Comparison of ENCODE assay signal across 8 cellular contexts in genomic region chr6:36984581-36985383, GRCh38. TPM values are rescaled to one million over a fixed set of nuclear protein-coding genes. Genes with fewer than 3 reads are reported as not detected.
DNase-seq lines count a peak whose midpoint lies in the region; ATAC-seq, FAIRE-seq and TF ChIP-seq lines count a peak whose summit lies in the region.

No MANE protein-coding gene starts in this region.

- H2AFZ ChIP-seq in GM12878 (ENCODE audit: control insufficient read depth, low read depth, low read length), result no peak overlapping the region

- no peak overlapping the region for H3K27ac Mint-ChIP-seq in immature natural killer cell

- H3K36me3 Mint-ChIP-seq in immature natural killer cell, result no peaks in the 10 kb centered on the region

- TF ChIP-seq RAD21 in GM12878 (IDR thresholded peaks at IDR 0.05; ENCODE audit: insufficient read depth, low read depth, low read length), result no peak

- peak; percentile 32 for ATAC-seq in GM12878
- ATAC-seq in HG02642 (IDR thresholded peaks at IDR 0.05; ENCODE audit: poor library complexity, unreplicated experiment), result no peak
- ATAC-seq in GM21526 (IDR thresholded peaks at IDR 0.05; ENCODE audit: low FRiP score, unreplicated experiment), result no peak

- no TSS peak for BruUV-seq in GM12878 (replicated peaks; lab: Mats Ljungman, UMichigan)

- DNase-seq in SIG-M5 treated with dmso at 0.1 percent for 504 hours (lab: John Stamatoyannopoulos, UW; ENCODE audit: unreplicated experiment), result peak; percentile 47
- DNase-seq in SIG-M5 (lab: John Stamatoyannopoulos, UW), result no peak
- DNase-seq in SK-N-MC (ENCODE audit: low read depth, low spot score), result no peak
- no peak for DNase-seq in GM12878 (ENCODE audit: low read depth, low spot score)
- DNase-seq in immature natural killer cell, result peak; percentile 31 to 43 (median 35)
- peak; percentile 64 to 71 for DNase-seq in stimulated activated CD4-positive, alpha-beta T cell treated with anti-CD3 and anti-CD28 coated beads, Interleukin-2, amount 100 ng/mL, for 24 hours

- no peak for TF ChIP-seq CTCF in GM12878 (IDR thresholded peaks at IDR 0.05 in 2 of 3, conservative IDR thresholded peaks at IDR 0.05 in 1 of 3; ENCODE audit: control insufficient read depth in 2 of 3, extremely low read depth in 1 of 3, insufficient read depth in 1 of 3, low read depth in 3 of 3, low read length in 3 of 3)

- H3K4me1 ChIP-seq in GM12878 (ENCODE audit: control insufficient read depth, insufficient read depth, low read length), result peaks cover 9% of the 10 kb centered on the region

- no peaks in the 10 kb centered on the region for H3K9me3 ChIP-seq in SK-N-MC (ENCODE audit: low read depth, low read length)
- no peaks in the 10 kb centered on the region for H3K9me3 ChIP-seq in GM12878 (replicated peaks; ENCODE audit: control insufficient read depth, insufficient read depth, low read length)

- H3K9ac ChIP-seq in SK-N-MC (ENCODE audit: insufficient read length) (peak overlapping the region; percentile 90), GM12878 (ENCODE audit: control insufficient read depth, insufficient read depth, low read length) (peak overlapping the region; percentile 94)

- H3K9me3 Mint-ChIP-seq in immature natural killer cell, result peaks cover 0 to 2% (median 0%) of the 10 kb centered on the region in 6 donors

- peak; percentile 17; the same call in 1 of the 2 replicates for TF ChIP-seq POLR2A in GM12878 (IDR thresholded peaks at IDR 0.05; ENCODE audit: low read depth, low read length)

- H3K27me3 Mint-ChIP-seq in immature natural killer cell (ENCODE audit: low read depth in 3 of 3), result peaks cover 4 to 5% (median 4%) of the 10 kb centered on the region in 3 donors

- FAIRE-seq in GM12878 (lab: Jason Lieb, UNC), result peak; percentile 59

- TF ChIP-seq EP300 in GM12878 (IDR thresholded peaks at IDR 0.05; ENCODE audit: borderline replicate concordance in 1 of 2, control insufficient read depth in 1 of 2, low read depth in 2 of 2, low read length in 2 of 2), result 0 out of 4 replicates have a peak, but pooled peaks of 1 of the 2 experiments have one; percentile 23

- H3K4me3 Mint-ChIP-seq in immature natural killer cell, result no peak overlapping the region

- peaks cover 63% of the 10 kb centered on the region for H3K79me2 ChIP-seq in GM12878 (ENCODE audit: control insufficient read depth, insufficient read depth, low read length)

- H3K27ac ChIP-seq in SK-N-MC (no peak overlapping the region), GM12878 (ENCODE audit: control insufficient read depth, insufficient read depth) (peak overlapping the region; percentile 90)

- in situ Hi-C loops in GM12878 (cut with MboI), result no loop called here

- peak overlapping the region; percentile 90 for H3K4me3 ChIP-seq in SK-N-MC
- H3K4me3 ChIP-seq in GM12878, result peak overlapping the region; percentile 93

- peaks cover 13% of the 10 kb centered on the region for H4K20me1 ChIP-seq in GM12878 (ENCODE audit: control insufficient read depth, insufficient read depth)

- CTCF ChIA-PET in GM12878 (lab: Yijun Ruan, JAX), result interaction anchor here (1.0 to 1.2 kb wide), 5 partner anchors 22 to 187 kb away, joined by 3 to 9 read pairs (median 3); no protein-coding TSS in a partner anchor

- no peaks in the 10 kb centered on the region; a peak in 1 of 4 replicates for H3K27me3 ChIP-seq in GM12878 (replicated peaks in 1 of 2; ENCODE audit: control insufficient read depth in 2 of 2, insufficient read depth in 2 of 2, low read length in 1 of 2)

- intact Hi-C loops in GM12878 (cut with micrococcal nuclease; ENCODE audit: unreplicated experiment), result no loop called here

- RAD21 ChIA-PET in GM12878 (lab: Charles Lee; ENCODE audit: unreplicated experiment), result interaction anchor here (0.6 to 1.0 kb wide), 2 partner anchors 22 to 33 kb away, joined by 3 to 6 read pairs; no protein-coding TSS in a partner anchor

- POLR2A ChIA-PET in GM12878 (lab: Charles Lee), result interaction anchor here (1.0 to 4.9 kb wide), 5 partner anchors 10 to 109 kb away, joined by 3 to 74 read pairs (median 6); partner anchors contain the start of genes C6orf89 and FGD2

- peaks cover 4% of the 10 kb centered on the region; the same call in 1 of the 2 replicates for H3K36me3 ChIP-seq in SK-N-MC (ENCODE audit: insufficient read depth, low read length)
- H3K36me3 ChIP-seq in GM12878 (ENCODE audit: control insufficient read depth in 2 of 2, insufficient read depth in 2 of 2, low read length in 1 of 2), result peaks cover 2 to 8% of the 10 kb centered on the region in 2 experiments; a peak in 3 of 4 replicates

- H3K4me2 ChIP-seq in GM12878 (ENCODE audit: control insufficient read depth, insufficient read depth), result peak overlapping the region; percentile 85

- SMC1A ChIA-PET in GM12878 (lab: Charles Lee; ENCODE audit: uncharacterized antibody, unreplicated experiment), result interaction anchor here (0.8 to 5.0 kb wide), 7 partner anchors 17 to 224 kb away, joined by 3 to 32 read pairs (median 3); partner anchors contain the start of gene C6orf89

- H3K4me1 Mint-ChIP-seq in immature natural killer cell, result peaks cover 27 to 36% of the 10 kb centered on the region in 2 donors

- WGBS in GM12878 (ENCODE audit: insufficient coverage, insufficient replicate concordance, low lambda C conversion rate, missing lambda C conversion rate), result 11% methylated on average over 19 of the region's 19 CpGs

TF ChIP-seq in GM12878, 131 proteins besides CTCF, POLR2A, EP300 and RAD21 (continues in another document):
- TF ChIP-seq HDAC6 (IDR thresholded peaks at IDR 0.05; ENCODE audit: unreplicated experiment) (no peak), MEF2B (IDR thresholded peaks at IDR 0.05; ENCODE audit: partially characterized antibody, poor library complexity, severe bottlenecking) (peak; percentile 12), SRF (IDR thresholded peaks at IDR 0.05; ENCODE audit: low read depth in 2 of 2, low read length in 2 of 2) (0 out of 4 replicates have a peak, but pooled peaks of 1 of the 2 experiments have one; percentile 33), ZZZ3 (IDR thresholded peaks at IDR 0.05; ENCODE audit: control insufficient read depth, insufficient read length, low read depth) (no peak)

RNA-seq across cellular contexts. Expression of gene MTCH1, which starts 1.2 kb away (rescaled TPM):
- 205 and 215 TPM in 2 replicates for total RNA-seq in GM12878 (2013; cell fraction: nucleolus; rRNA removed)
- total RNA-seq in GM12878 (2014; rRNA removed), result 104 and 114 TPM in 2 replicates
- 64.5 and 65.2 TPM in 2 replicates for total RNA-seq in GM12878 (2014; rRNA removed; fragmentation: Illumina TruSeq; extraction: Trizol)
- total RNA-seq in GM12878 (2021), result 103 and 105 TPM in 2 replicates
- 54.0 TPM for polyA plus RNA-seq in GM12878 (2011; ENCODE audit: low read depth)
- 73.1 and 86.9 TPM in 2 replicates for polyA plus RNA-seq in GM12878 (2011; rRNA removed)
- 99.4 and 108 TPM in 2 replicates for polyA plus RNA-seq in GM12878 (2011; cell fraction: cytosol; rRNA removed)
- 265 TPM in 2 replicates for polyA plus RNA-seq in GM12878 (2011; cell fraction: nucleus; rRNA removed)
- polyA plus RNA-seq in GM12878 (2012), result 97.3 and 97.7 TPM in 2 replicates
- polyA plus RNA-seq in GM12878 (2014; fragmentation: Illumina TruSeq; extraction: Trizol), result 48.5 and 75.3 TPM in 2 replicates
- 10 to 100 TPM in 1 of 2 experiments, 1 to 10 TPM in 1; 7.2 to 17.3 TPM for polyA plus RNA-seq in GM12878 (2014; fragmentation: Nextera tagmentation; extraction: Ambion mirVana)
- 80.2 and 83.5 TPM in 2 replicates for polyA plus RNA-seq in GM12878 (2014; rRNA removed)
- 100 to 1,000 TPM; 108 to 128 TPM for polyA plus RNA-seq in GM12878 (2016; fragmentation: Nextera tagmentation; extraction: Ambion mirVana)
- 140 and 177 TPM in 2 replicates for polyA minus RNA-seq in GM12878 (2011; rRNA and poly(A)+ RNA removed)
- polyA minus RNA-seq in GM12878 (2011; cell fraction: cytosol; rRNA and poly(A)+ RNA removed), result 49.4 and 55.5 TPM in 2 replicates
- 129 and 149 TPM in 2 replicates for polyA minus RNA-seq in GM12878 (2011; cell fraction: nucleus; rRNA and poly(A)+ RNA removed)
- 100 to 1,000 TPM in 1 of 3 donors, 10 to 100 TPM in 2; 86.0 to 116 (median 94.7) TPM for polyA plus RNA-seq in immature natural killer cell

RNA-seq across cellular contexts. Expression of gene FGD2, which starts 20.7 kb away (rescaled TPM):
- total RNA-seq in GM12878 (2013; cell fraction: nucleolus; rRNA removed), result 239 and 253 TPM in 2 replicates
- total RNA-seq in GM12878 (2014; rRNA removed) (52.9 and 55.5 TPM in 2 replicates), GM12878 (2014; rRNA removed; fragmentation: Illumina TruSeq; extraction: Trizol) (35.4 and 36.0 TPM in 2 replicates), GM12878 (2021) (63.6 and 70.4 TPM in 2 replicates)
- 5.6 TPM for polyA plus RNA-seq in GM12878 (2011; ENCODE audit: low read depth)
- polyA plus RNA-seq in GM12878 (2011; rRNA removed) (21.7 and 36.4 TPM in 2 replicates), GM12878 (2014; fragmentation: Illumina TruSeq; extraction: Trizol) (21.8 and 30.3 TPM in 2 replicates), GM12878 (2014; fragmentation: Nextera tagmentation; extraction: Ambion mirVana) (10 to 100 TPM in 1 of 2 experiments, 1 to 10 TPM in 1; 5.2 to 11.3 TPM), GM12878 (2014; rRNA removed) (83.2 and 88.1 TPM in 2 replicates), GM12878 (2016; fragmentation: Nextera tagmentation; extraction: Ambion mirVana) (10 to 100 TPM; 23.1 to 25.3 TPM), immature natural killer cell (1 to 10 TPM in 2 of 3 donors, under 1 TPM in 1; 0.77 to 3.6 (median 1.9) TPM)
- 43.5 and 65.5 TPM in 2 replicates for polyA plus RNA-seq in GM12878 (2011; cell fraction: cytosol; rRNA removed)
- 214 and 250 TPM in 2 replicates for polyA plus RNA-seq in GM12878 (2011; cell fraction: nucleus; rRNA removed)
- polyA plus RNA-seq in GM12878 (2012), result 12.4 and 20.6 TPM in 2 replicates
- 59.2 and 96.7 TPM in 2 replicates for polyA minus RNA-seq in GM12878 (2011; rRNA and poly(A)+ RNA removed)
- polyA minus RNA-seq in GM12878 (2011; cell fraction: cytosol; rRNA and poly(A)+ RNA removed), result 22.3 and 22.6 TPM in 2 replicates
- polyA minus RNA-seq in GM12878 (2011; cell fraction: nucleus; rRNA and poly(A)+ RNA removed), result 63.6 and 102 TPM in 2 replicates

RNA-seq across cellular contexts. Expression of gene PI16, which starts 30.2 kb away (rescaled TPM):
- not detected in 2 replicates for total RNA-seq in GM12878 (2013; cell fraction: nucleolus; rRNA removed)
- total RNA-seq in GM12878 (2014; rRNA removed) (not detected in 2 replicates), GM12878 (2014; rRNA removed; fragmentation: Illumina TruSeq; extraction: Trizol) (not detected in 2 replicates), GM12878 (2021) (not detected in 2 replicates)
- not detected for polyA plus RNA-seq in GM12878 (2011; ENCODE audit: low read depth)
- polyA plus RNA-seq in GM12878 (2011; rRNA removed) (not detected in 2 replicates), GM12878 (2014; fragmentation: Illumina TruSeq; extraction: Trizol) (not detected in 2 replicates), GM12878 (2014; fragmentation: Nextera tagmentation; extraction: Ambion mirVana) (under 1 TPM in 1 of 2 experiments, not detected in 1; 0.08 TPM), GM12878 (2014; rRNA removed) (not detected in 2 replicates), GM12878 (2016; fragmentation: Nextera tagmentation; extraction: Ambion mirVana) (under 1 TPM in 1 of 2 experiments, not detected in 1; 0.12 TPM), immature natural killer cell (1 to 10 TPM; 3.6 to 6.9 (median 3.6) TPM)
- not detected in 2 replicates for polyA plus RNA-seq in GM12878 (2011; cell fraction: cytosol; rRNA removed)
- not detected in 2 replicates for polyA plus RNA-seq in GM12878 (2011; cell fraction: nucleus; rRNA removed)
- polyA plus RNA-seq in GM12878 (2012), result not detected in 2 replicates
- not detected in 2 replicates for polyA minus RNA-seq in GM12878 (2011; rRNA and poly(A)+ RNA removed)
- not detected in 2 replicates for polyA minus RNA-seq in GM12878 (2011; cell fraction: cytosol; rRNA and poly(A)+ RNA removed)
- polyA minus RNA-seq in GM12878 (2011; cell fraction: nucleus; rRNA and poly(A)+ RNA removed), result not detected in 2 replicates

Comparison
In these comparisons a context has a peak if more than half of its experiments do, and no peak if none do; other contexts are left out.
1. DNase-seq: peak in SIG-M5 treated with dmso at 0.1 percent for 504 hours (single experiment), immature natural killer cell (3 of 3) and stimulated activated CD4-positive, alpha-beta T cell treated with anti-CD3 and anti-CD28 coated beads, Interleukin-2, amount 100 ng/mL, for 24 hours (2 of 2); none in SIG-M5 (single experiment), SK-N-MC (single experiment) and GM12878 (single experiment).
2. RNA of gene PI16, which starts 30.2 kb away (polyA plus RNA-seq): 3.6 to 6.9 TPM in immature natural killer cell; 0.08 to 0.12 TPM in GM12878; every median in the first group is over 4 times any median in the second.